In genomic region chr12:74337951-74338350, GRCh38 we compare ENCODE assay signal across 1 cellular context.
TF ChIP-seq lines count a peak whose summit lies in the region.

No MANE protein-coding gene starts in this region.

TF ChIP-seq in SK-N-SH, 30 proteins besides CTCF, POLR2A, EP300 and RAD21 (continued from another document):
- TF ChIP-seq, protein P1, sequence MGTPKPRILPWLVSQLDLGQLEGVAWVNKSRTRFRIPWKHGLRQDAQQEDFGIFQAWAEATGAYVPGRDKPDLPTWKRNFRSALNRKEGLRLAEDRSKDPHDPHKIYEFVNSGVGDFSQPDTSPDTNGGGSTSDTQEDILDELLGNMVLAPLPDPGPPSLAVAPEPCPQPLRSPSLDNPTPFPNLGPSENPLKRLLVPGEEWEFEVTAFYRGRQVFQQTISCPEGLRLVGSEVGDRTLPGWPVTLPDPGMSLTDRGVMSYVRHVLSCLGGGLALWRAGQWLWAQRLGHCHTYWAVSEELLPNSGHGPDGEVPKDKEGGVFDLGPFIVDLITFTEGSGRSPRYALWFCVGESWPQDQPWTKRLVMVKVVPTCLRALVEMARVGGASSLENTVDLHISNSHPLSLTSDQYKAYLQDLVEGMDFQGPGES (IDR thresholded peaks at IDR 0.05; ENCODE audit: low read depth, low read length) = no peak
- TF ChIP-seq TCF12 (IDR thresholded peaks at IDR 0.05) = peak; percentile 46
TF ChIP-seq in SK-N-SH: peak in this region for 4.
